ENCODE assay signal across 9 cellular contexts in genomic region chr6:166587631-166588413, GRCh38. TPM values are rescaled to one million over a fixed set of nuclear protein-coding genes. Genes with fewer than 3 reads are reported as not detected.
DNase-seq lines count a peak whose midpoint lies in the region; ATAC-seq, FAIRE-seq and TF ChIP-seq lines count a peak whose summit lies in the region.
"Had no signal": no experiment of that assay in that cellular context is flagged by ENCODE, and none has a peak within 500 bp of the region (broad histone marks: within the 10 kb centered on the region; RNA-seq: fewer than 3 reads in every experiment).

No MANE protein-coding gene starts in this region.

- no peaks in the 10 kb centered on the region for H3K36me3 Mint-ChIP-seq in chondrocyte (ENCODE audit: low read depth)

- no peak for TF ChIP-seq CTCF in chondrocyte (IDR thresholded peaks at IDR 0.05)

- no peaks in the 10 kb centered on the region for H3K27me3 Mint-ChIP-seq in chondrocyte (ENCODE audit: low read depth)

- peak overlapping the region; percentile 83 for H3K27ac Mint-ChIP-seq in chondrocyte (ENCODE audit: unreplicated experiment)

- ATAC-seq in GM18502 (IDR thresholded peaks at IDR 0.05; ENCODE audit: poor library complexity, unreplicated experiment) (peak; percentile 80), GM21390 (IDR thresholded peaks at IDR 0.05; ENCODE audit: unreplicated experiment) (peak; percentile 83), HG03280 (IDR thresholded peaks at IDR 0.05; ENCODE audit: unreplicated experiment) (peak; percentile 82), esophagus mucosa (no peak)

- peaks cover 79% of the 10 kb centered on the region for H3K4me1 Mint-ChIP-seq in chondrocyte (ENCODE audit: low read depth)

- H3K9me3 Mint-ChIP-seq in chondrocyte (ENCODE audit: low read depth): no peaks in the 10 kb centered on the region

- H3K4me3 Mint-ChIP-seq in chondrocyte (ENCODE audit: unreplicated experiment): peak overlapping the region; percentile 16

- FAIRE-seq in HTR-8/SVneo (lab: Jason Lieb, UNC): no peak

- DNase-seq in chondrocyte (ENCODE audit: low spot score) (no peak), HTR-8/SVneo (ENCODE audit: insufficient read length, low spot score) (no peak), NCI-H2196 (lab: John Stamatoyannopoulos, UW; ENCODE audit: unreplicated experiment) (no peak), middle frontal gyrus (ENCODE audit: extremely low spot score, low spot score) (no peak)
- DNase-seq: MM.1S had no signal

RNA-seq across cellular contexts. Expression of gene RAMACL, which starts 1.3 kb away (rescaled TPM):
- total RNA-seq in chondrocyte (1.7 to 4.8 TPM (median 2.4 TPM) in 3 replicates), esophagus mucosa (0.88 TPM)

RNA-seq across cellular contexts. Expression of gene RPS6KA2, which starts 39.2 kb away (rescaled TPM):
- total RNA-seq in chondrocyte: 124 to 147 TPM (median 127 TPM) in 3 replicates
- 17.1 TPM for total RNA-seq in esophagus mucosa
